Comparison of ENCODE assay signal across 27 cellular contexts in genomic region chr1:172978595-172978994, GRCh38.
"Had no signal": no experiment of that assay in that cellular context is flagged by ENCODE, and none has a peak within 500 bp of the region (broad histone marks: within the 10 kb centered on the region; RNA-seq: fewer than 3 reads in every experiment).

No MANE protein-coding gene starts in this region.

- H3K4me2 ChIP-seq: hepatocyte had no signal

- H3K27ac ChIP-seq: cardiac muscle cell, colonic mucosa, dorsolateral prefrontal cortex, gastroesophageal sphincter, hepatocyte, ovary, prostate gland, stomach, thyroid gland, upper lobe of left lung had no signal

- H3K27me3 ChIP-seq: cardiac muscle cell, colonic mucosa, dorsolateral prefrontal cortex, gastroesophageal sphincter, hepatocyte, ovary, stomach, thyroid gland, upper lobe of left lung had no signal

- H2AFZ ChIP-seq: hepatocyte had no signal

- H3K4me3 ChIP-seq: cardiac muscle cell, colonic mucosa, dorsolateral prefrontal cortex, gastroesophageal sphincter, hepatocyte, ovary, prostate gland, stomach, thyroid gland, upper lobe of left lung had no signal

- DNase-seq: activated CD4-positive, alpha-beta memory T cell treated with anti-CD3 and anti-CD28 coated beads, Interleukin-2, amount 10 ng/mL, durations not matched to agents 7 days and 5 days; activated CD4-positive, alpha-beta T cell treated with anti-CD3 and anti-CD28 coated beads for 1 hour; activated CD4-positive, alpha-beta T cell treated with anti-CD3 and anti-CD28 coated beads, Interleukin-2, amount 10 ng/mL, durations not matched to agents 7 days and 5 days; activated naive CD4-positive, alpha-beta T cell; activated T-cell treated with anti-CD3 and anti-CD28 coated beads, Interleukin-2, amount 50 U/mL, for 48 hours; cerebellar nuclear complex; colonic mucosa; dorsolateral prefrontal cortex; effector memory CD8-positive, alpha-beta T cell; erythroblast; islet precursor cell; left ventricle myocardium superior; naive thymus-derived CD4-positive, alpha-beta T cell; ovary; stimulated activated CD4-positive, alpha-beta T cell treated with anti-CD3 and anti-CD28 coated beads, Interleukin-15, amount 100 ng/mL, for 24 hours; stimulated activated CD4-positive, alpha-beta T cell treated with anti-CD3 and anti-CD28 coated beads, Interleukin-2, amount 100 ng/mL, for 24 hours; stimulated activated naive B cell treated with anti-CD40 and anti-IgM and Interleukin-4, amounts not matched to agents 10 μg/mL and 1 μg/mL and 100 μg/mL, for 72 hours; stomach; T-helper 17 cell; T1000; thyroid gland; upper lobe of left lung had no signal

- H3K79me2 ChIP-seq: hepatocyte had no signal

- ATAC-seq: activated naive CD4-positive, alpha-beta T cell treated with anti-CD3 and anti-CD28 coated beads, Interleukin-2, amount 50 U/mL, for 72 hours; effector memory CD8-positive, alpha-beta T cell; gastroesophageal sphincter; left ventricle myocardium superior; naive thymus-derived CD4-positive, alpha-beta T cell; T-helper 17 cell had no signal

- H3K9me3 ChIP-seq: colonic mucosa, gastroesophageal sphincter, ovary, prostate gland, stomach, thyroid gland, upper lobe of left lung had no signal

- H3K4me1 ChIP-seq: colonic mucosa, gastroesophageal sphincter, prostate gland, thyroid gland, upper lobe of left lung had no signal

- H3K36me3 ChIP-seq: cardiac muscle cell, colonic mucosa, gastroesophageal sphincter, ovary, prostate gland, stomach, thyroid gland, upper lobe of left lung had no signal
